8 cellular contexts compared by ENCODE assay signal in genomic region chr1:25905680-25906643, GRCh38. TPM values are rescaled to one million over a fixed set of nuclear protein-coding genes. Genes with fewer than 3 reads are reported as not detected.
DNase-seq lines count a peak whose midpoint lies in the region; TF ChIP-seq lines count a peak whose summit lies in the region.

TSS of gene STMN1 (minus strand) at chr1:25906419. CDS start at chr1:25904676, 1,743 bp downstream.

- H3K9me3 ChIP-seq in HEK293 (ENCODE audit: control insufficient read depth, insufficient read depth, low read depth, low read length) (no peaks in the 10 kb centered on the region), ovary (no peaks in the 10 kb centered on the region), thymus (ENCODE audit: control insufficient read depth) (no peaks in the 10 kb centered on the region)

- H3K27me3 Mint-ChIP-seq in activated naive CD8-positive, alpha-beta T cell = no peaks in the 10 kb centered on the region

- no peak for TF ChIP-seq EP300 in ovary (IDR thresholded peaks at IDR 0.05)

- peaks cover 1% of the 10 kb centered on the region for H3K36me3 Mint-ChIP-seq in activated naive CD8-positive, alpha-beta T cell

- peaks cover 27% of the 10 kb centered on the region for H3K4me1 Mint-ChIP-seq in activated naive CD8-positive, alpha-beta T cell (ENCODE audit: low read depth)

- CTCF ChIA-PET in HEK293 (lab: Yijun Ruan, JAX) = interaction anchor here (0.6 to 3.2 kb wide), 3 partner anchors 10 to 981 kb away, joined by 3 to 35 read pairs (median 4); no protein-coding TSS in a partner anchor

- peaks cover 5% of the 10 kb centered on the region for H3K4me1 ChIP-seq in HEK293 (ENCODE audit: control insufficient read depth, insufficient read depth, low read length)
- H3K4me1 ChIP-seq in ovary (ENCODE audit: insufficient read depth) = no peaks in the 10 kb centered on the region
- H3K4me1 ChIP-seq in thymus (ENCODE audit: control insufficient read depth, insufficient read depth, low read length) = peaks cover 25% of the 10 kb centered on the region

- peak within 1 kb of the TSS; percentile 91 for H3K4me3 Mint-ChIP-seq in activated naive CD8-positive, alpha-beta T cell

- H3K4me3 ChIP-seq in HEK293 (ENCODE audit: low read depth, low read length) = peak within 1 kb of the TSS; percentile 75
- H3K4me3 ChIP-seq in NB4 (ENCODE audit: low read depth, low read length) = peak within 1 kb of the TSS; percentile 80
- peak within 1 kb of the TSS; percentile 79 for H3K4me3 ChIP-seq in ovary
- peak within 1 kb of the TSS; percentile 92 for H3K4me3 ChIP-seq in thymus (ENCODE audit: low read length)

- no peaks in the 10 kb centered on the region for H3K27me3 ChIP-seq in ovary
- H3K27me3 ChIP-seq in thymus (ENCODE audit: control insufficient read depth, insufficient read depth) = no peaks in the 10 kb centered on the region

- H3K27ac ChIP-seq in HEK293 (ENCODE audit: extremely low read depth, low read depth, low read length) (peak within 1 kb of the TSS; percentile 89), ovary (peak within 1 kb of the TSS; percentile 53 to 56), thymus (ENCODE audit: low read depth) (peak within 1 kb of the TSS; percentile 78)

- intact Hi-C loops in ovary (cut with DNase I) = loop anchor here in 1 of 4 donors (5.0 kb wide), 1 partner anchor 91 kb away; the partner anchor contains the start of gene PAFAH2

- TF ChIP-seq CTCF in HEK293 (tag by site-specific recombination; IDR thresholded peaks at IDR 0.05) (peak; percentile 75), NB4 (IDR thresholded peaks at IDR 0.05; ENCODE audit: low read depth, low read length) (no peak), ovary (IDR thresholded peaks at IDR 0.05) (no peak)

- POLR2A ChIA-PET in HEK293 (lab: Yijun Ruan, JAX) = interaction anchor here (0.7 to 1.9 kb wide), 6 partner anchors 17 to 392 kb away, joined by 4 to 10 read pairs (median 6); partner anchors contain the start of genes PAFAH2 and PAQR7

- DNase-seq in GM04504 (ENCODE audit: low read depth) (peak; percentile 73), NB4 (ENCODE audit: low read depth) (peak; percentile 95), SKM-1 treated with dmso at 0.1 percent for 144 hours (lab: John Stamatoyannopoulos, UW; ENCODE audit: unreplicated experiment) (peak; percentile 89), glomerular visceral epithelial cell (ENCODE audit: extremely low spot score) (peak; percentile 95), ovary (peak; percentile 95 to 97 (median 96))

- no peaks in the 10 kb centered on the region for H3K9me3 Mint-ChIP-seq in activated naive CD8-positive, alpha-beta T cell (ENCODE audit: low read depth)

- TF ChIP-seq POLR2A in NB4 (IDR thresholded peaks at IDR 0.05; ENCODE audit: extremely low read depth, insufficient read length) (peak; percentile 98), ovary (IDR thresholded peaks at IDR 0.05) (peak; percentile 87)

- H3K36me3 ChIP-seq in HEK293 (ENCODE audit: control insufficient read depth in 2 of 2, insufficient read depth in 1 of 2, low read length in 2 of 2) (peaks cover 22 to 37% of the 10 kb centered on the region in 2 experiments), ovary (no peaks in the 10 kb centered on the region), thymus (ENCODE audit: control insufficient read depth, insufficient read depth) (peaks cover 13% of the 10 kb centered on the region)

- 0 to 1% (median 0%) methylated on average over 82 to 102 of the region's 102 CpGs for WGBS in ovary, 3 donors
- WGBS in thymus = under 1% methylated on average over 102 of the region's 102 CpGs

- peak within 1 kb of the TSS; percentile 86 for H3K27ac Mint-ChIP-seq in activated naive CD8-positive, alpha-beta T cell

TF ChIP-seq in HEK293, 187 proteins besides CTCF, POLR2A, EP300 and RAD21 (continues in another document):
- TF ChIP-seq GLIS1 (tag by site-specific recombination; IDR thresholded peaks at IDR 0.05) (peak; percentile 93), ZNF791 (tag by site-specific recombination; IDR thresholded peaks at IDR 0.05) (no peak), REPIN1 (tag by site-specific recombination; IDR thresholded peaks at IDR 0.05; ENCODE audit: low read depth) (no peak), BCL6B (tag by site-specific recombination; IDR thresholded peaks at IDR 0.05) (no peak), ZBTB17 (tag by site-specific recombination; IDR thresholded peaks at IDR 0.05) (peak; percentile 15; the same call in 1 of the 2 replicates), ZNF114 (tag by site-specific recombination; IDR thresholded peaks at IDR 0.05) (no peak), GFI1B (tag by site-specific recombination; IDR thresholded peaks at IDR 0.05) (no peak), ZNF701 (tag by site-specific recombination; IDR thresholded peaks at IDR 0.05) (no peak), SP2 (tag by site-specific recombination; IDR thresholded peaks at IDR 0.05) (peak; percentile 91), ZNF692 (tag by site-specific recombination; IDR thresholded peaks at IDR 0.05) (peak; percentile 88), ZNF433 (tag by site-specific recombination; IDR thresholded peaks at IDR 0.05; ENCODE audit: low read depth) (no peak), GLI2 (tag by site-specific recombination; IDR thresholded peaks at IDR 0.05; ENCODE audit: borderline replicate concordance, low read depth) (no peak), TRIM28 (IDR thresholded peaks at IDR 0.05; ENCODE audit: borderline replicate concordance, low read length) (no peak), ZNF354C (tag by site-specific recombination; IDR thresholded peaks at IDR 0.05; ENCODE audit: borderline replicate concordance, low read depth) (no peak), ZNF18 (tag by site-specific recombination; IDR thresholded peaks at IDR 0.05) (peak; percentile 39; the same call in 1 of the 2 replicates), MYNN (tag by site-specific recombination; IDR thresholded peaks at IDR 0.05; ENCODE audit: borderline replicate concordance) (no peak), ZNF423 (tag by site-specific recombination; IDR thresholded peaks at IDR 0.05) (peak; percentile 89), BCL11A (tag by site-specific recombination; IDR thresholded peaks at IDR 0.05; ENCODE audit: low read depth) (peak; percentile 76; the same call in 1 of the 2 replicates), ZNF544 (tag by site-specific recombination; IDR thresholded peaks at IDR 0.05) (no peak), ZNF37A (tag by site-specific recombination; IDR thresholded peaks at IDR 0.05) (no peak), GLI4 (tag by site-specific recombination; IDR thresholded peaks at IDR 0.05) (no peak; the same call in 1 of the 2 replicates), ZNF366 (tag by site-specific recombination; conservative IDR thresholded peaks at IDR 0.05) (peak; percentile 50; the same call in 1 of the 2 replicates), ZNF660 (tag by site-specific recombination; IDR thresholded peaks at IDR 0.05) (0 out of 2 replicates have a peak, but pooled peaks have one; percentile 38), SCRT1 (tag by site-specific recombination; IDR thresholded peaks at IDR 0.05; ENCODE audit: borderline replicate concordance) (no peak), ZNF473 (tag by site-specific recombination; IDR thresholded peaks at IDR 0.05) (no peak), PRDM1 (tag by site-specific recombination; IDR thresholded peaks at IDR 0.05) (no peak), ZNF600 (tag by site-specific recombination; IDR thresholded peaks at IDR 0.05) (no peak)

RNA-seq across cellular contexts. Expression of gene STMN1, which starts in this region (rescaled TPM):
- total RNA-seq in ovary = 100 to 1,000 TPM in 5 of 7 donors, 10 to 100 TPM in 2; 59.3 to 224 (median 127) TPM
- 100 to 1,000 TPM; 220 to 271 TPM for polyA plus RNA-seq in ovary
- polyA plus RNA-seq in thymus = 472 TPM

Comparison
In these comparisons a context has a peak if more than half of its experiments do, and no peak if none do; other contexts are left out.
1. Peak in every context shown above with its lines: DNase-seq, H3K4me3 ChIP-seq and H3K27ac ChIP-seq.